8 cellular contexts compared by ENCODE assay signal in the genomic region with DNA sequence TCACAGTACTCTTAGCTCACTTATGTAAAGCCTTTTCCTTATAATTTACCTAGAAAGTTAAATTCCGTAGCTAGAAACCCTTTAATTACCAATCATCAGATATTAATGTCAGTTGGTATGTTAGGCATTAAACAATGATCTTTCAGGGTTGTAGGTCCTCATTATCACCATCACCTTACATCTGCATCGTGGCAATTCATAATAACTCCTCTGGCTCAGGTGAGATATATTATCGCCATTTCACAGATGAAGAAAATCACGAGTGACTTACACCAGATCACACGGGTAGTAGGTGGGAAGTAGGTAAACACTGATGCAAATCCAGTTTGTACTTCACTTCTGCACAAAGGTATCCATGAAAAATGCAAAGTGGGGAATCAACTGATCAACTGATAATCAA. TPM values are rescaled to one million over a fixed set of nuclear protein-coding genes. Genes with fewer than 3 reads are reported as not detected.
DNase-seq lines count a peak whose midpoint lies in the region; ATAC-seq lines count a peak whose summit lies in the region.

No MANE protein-coding gene starts in this region.

- intact Hi-C loops in naive thymus-derived CD4-positive, alpha-beta T cell (cut with micrococcal nuclease) = loop anchor here (5.0 to 10.0 kb wide), 6 partner anchors 180 to 1470 kb away; a partner anchor contains a TSS

- H3K27ac Mint-ChIP-seq in naive thymus-derived CD4-positive, alpha-beta T cell = peak overlapping the region; percentile 95 to 99 (median 99)

- peaks cover 0 to 11% (median 7%) of the 10 kb centered on the region in 3 experiments for H3K36me3 ChIP-seq in naive thymus-derived CD4-positive, alpha-beta T cell (ENCODE audit: control insufficient read depth in 2 of 3, insufficient read depth in 3 of 3, low read length in 3 of 3)

- DNase-seq in caudate nucleus (lab: John Stamatoyannopoulos, UW) (no peak), NCI-H2081 treated with DMSO at 0.1 percent for 48 hours (lab: John Stamatoyannopoulos, UW) (no peak), NCI-H1694 treated with DMSO at 0.1 percent for 48 hours (lab: John Stamatoyannopoulos, UW) (no peak), OCI-M2 (lab: John Stamatoyannopoulos, UW; ENCODE audit: unreplicated experiment) (no peak)
- DNase-seq in naive thymus-derived CD4-positive, alpha-beta T cell = no peak

- H3K9me3 ChIP-seq in naive thymus-derived CD4-positive, alpha-beta T cell (ENCODE audit: control insufficient read depth in 2 of 3, low read length in 3 of 3) = no peaks in the 10 kb centered on the region

- peaks cover 12 to 47% (median 38%) of the 10 kb centered on the region in 7 donors for H3K4me1 Mint-ChIP-seq in naive thymus-derived CD4-positive, alpha-beta T cell

- H3K4me3 ChIP-seq in naive thymus-derived CD4-positive, alpha-beta T cell (ENCODE audit: low read length) = peak overlapping the region; percentile 91

- H3K4me3 Mint-ChIP-seq in naive thymus-derived CD4-positive, alpha-beta T cell = peak overlapping the region; percentile 90 to 98 (median 92)

- CTCF ChIA-PET in naive thymus-derived CD4-positive, alpha-beta T cell (lab: Charles Lee) = no interaction called here

- ATAC-seq in GM18502 (IDR thresholded peaks at IDR 0.05; ENCODE audit: poor library complexity, unreplicated experiment) (peak; percentile 3), HG03439 (IDR thresholded peaks at IDR 0.05; ENCODE audit: unreplicated experiment) (peak; percentile 6), HG03432 (IDR thresholded peaks at IDR 0.05; ENCODE audit: unreplicated experiment) (no peak)
- ATAC-seq in naive thymus-derived CD4-positive, alpha-beta T cell = peak; percentile 0

- POLR2A ChIA-PET in naive thymus-derived CD4-positive, alpha-beta T cell (lab: Charles Lee) = interaction anchor here (0.7 to 3.8 kb wide), 5 partner anchors 13 to 253 kb away, joined by 4 to 17 read pairs (median 12); a partner anchor contains a TSS

- H3K9me3 Mint-ChIP-seq in naive thymus-derived CD4-positive, alpha-beta T cell = peaks cover 0 to 4% (median 0%) of the 10 kb centered on the region in 11 donors

- peaks cover 0 to 4% (median 4%) of the 10 kb centered on the region in 5 donors for H3K36me3 Mint-ChIP-seq in naive thymus-derived CD4-positive, alpha-beta T cell

- peaks cover 4 to 13% of the 10 kb centered on the region in 2 donors for H3K4me1 ChIP-seq in naive thymus-derived CD4-positive, alpha-beta T cell (ENCODE audit: control insufficient read depth in 2 of 2, insufficient read depth in 2 of 2, low read length in 2 of 2)

- H3K27ac ChIP-seq in caudate nucleus (ENCODE audit: low read depth, low read length) = peak overlapping the region; percentile 97
- peak overlapping the region; percentile 95 for H3K27ac ChIP-seq in naive thymus-derived CD4-positive, alpha-beta T cell (ENCODE audit: low read depth, low read length)

- peaks cover 0 to 5% (median 2%) of the 10 kb centered on the region in 5 donors for H3K27me3 Mint-ChIP-seq in naive thymus-derived CD4-positive, alpha-beta T cell

- no peaks in the 10 kb centered on the region for H3K27me3 ChIP-seq in naive thymus-derived CD4-positive, alpha-beta T cell (ENCODE audit: control insufficient read depth in 2 of 2, insufficient read depth in 2 of 2, low read length in 2 of 2)

RNA-seq across cellular contexts. Expression of a gene that starts 0.6 kb away (rescaled TPM):
- 10 to 100 TPM; 24.3 to 45.8 (median 40.4) TPM for total RNA-seq in naive thymus-derived CD4-positive, alpha-beta T cell
- 10 to 100 TPM; 19.4 to 19.7 TPM for polyA plus RNA-seq in naive thymus-derived CD4-positive, alpha-beta T cell

RNA-seq across cellular contexts. Expression of a gene that starts 51.0 kb away (rescaled TPM):
- 10 to 100 TPM; 14.1 to 31.9 (median 18.4) TPM for total RNA-seq in naive thymus-derived CD4-positive, alpha-beta T cell
- polyA plus RNA-seq in naive thymus-derived CD4-positive, alpha-beta T cell = 1 to 10 TPM; 6.4 to 6.8 TPM
